34 cellular contexts compared by ENCODE assay signal in genomic region chr3:57192028-57192427, GRCh38. TPM values are rescaled to one million over a fixed set of nuclear protein-coding genes. Genes with fewer than 3 reads are reported as not detected.
"Had no signal": no experiment of that assay in that cellular context is flagged by ENCODE, and none has a peak within 500 bp of the region (broad histone marks: within the 10 kb centered on the region; RNA-seq: fewer than 3 reads in every experiment).

No MANE protein-coding gene starts in this region.

- H3K4me3 ChIP-seq: ascending aorta, breast epithelium, cardiac muscle cell, colonic mucosa, esophagus squamous epithelium, gastroesophageal sphincter, heart right ventricle had no signal

- FAIRE-seq: endometrium, endothelial cell of umbilical vein had no signal

- H3K27me3 ChIP-seq: ascending aorta, breast epithelium, colonic mucosa, esophagus squamous epithelium had no signal

- H3K9me3 ChIP-seq: ascending aorta, breast epithelium, colonic mucosa, esophagus squamous epithelium, gastroesophageal sphincter, heart right ventricle had no signal

- H3K4me3 Mint-ChIP-seq: activated CD4-positive, alpha-beta memory T cell treated with anti-CD3 and anti-CD28 coated beads for 36 hours; activated CD4-positive, alpha-beta T cell treated with anti-CD3 and anti-CD28 coated beads for 36 hours; activated CD4-positive, alpha-beta T cell treated with anti-CD3 and anti-CD28 coated beads, Interleukin-2, amount 10 ng/mL, durations not matched to agents 24 days and 14 days; activated CD8-positive, alpha-beta T cell treated with anti-CD3 and anti-CD28 coated beads, Interleukin-2, amount 10 ng/mL, durations not matched to agents 7 days and 5 days; activated naive CD4-positive, alpha-beta T cell treated with anti-CD3 and anti-CD28 coated beads, Interleukin-2, amount 10 ng/mL, durations not matched to agents 7 days and 5 days; activated naive CD8-positive, alpha-beta T cell treated with anti-CD3 and anti-CD28 coated beads, Interleukin-2, amount 10 ng/mL, durations not matched to agents 7 days and 5 days; activated T-cell treated with anti-CD3 and anti-CD28 coated beads, Interleukin-2, amount 50 U/mL, for 24 hours; activated T-cell treated with anti-CD3 and anti-CD28 coated beads, Interleukin-2, amount 50 U/mL, for 72 hours; brain; T-helper 17 cell; T-helper 2 cell treated with Interferon-gamma antibody and Interleukin-4, amounts not matched to agents 5 μg/mL and 100 μg/mL, for 36 hours had no signal

- H3K27ac Mint-ChIP-seq: activated CD4-positive, alpha-beta memory T cell treated with anti-CD3 and anti-CD28 coated beads for 36 hours; activated CD4-positive, alpha-beta T cell treated with anti-CD3 and anti-CD28 coated beads for 36 hours; activated CD4-positive, alpha-beta T cell treated with anti-CD3 and anti-CD28 coated beads, Interleukin-2, amount 10 ng/mL, durations not matched to agents 24 days and 14 days; activated CD8-positive, alpha-beta T cell treated with anti-CD3 and anti-CD28 coated beads, Interleukin-2, amount 10 ng/mL, durations not matched to agents 7 days and 5 days; activated naive CD4-positive, alpha-beta T cell treated with anti-CD3 and anti-CD28 coated beads, Interleukin-2, amount 10 ng/mL, durations not matched to agents 7 days and 5 days; activated naive CD4-positive, alpha-beta T cell treated with anti-CD3 and anti-CD28 coated beads, Interleukin-2, amount 50 U/mL, for 72 hours; activated naive CD8-positive, alpha-beta T cell treated with anti-CD3 and anti-CD28 coated beads, Interleukin-2, amount 10 ng/mL, durations not matched to agents 7 days and 5 days; activated T-cell treated with anti-CD3 and anti-CD28 coated beads, Interleukin-2, amount 50 U/mL, for 24 hours; activated T-cell treated with anti-CD3 and anti-CD28 coated beads, Interleukin-2, amount 50 U/mL, for 72 hours; brain; T-helper 17 cell; T-helper 2 cell treated with Interferon-gamma antibody and Interleukin-4, amounts not matched to agents 5 μg/mL and 100 μg/mL, for 36 hours had no signal

- H3K9me3 Mint-ChIP-seq: activated CD4-positive, alpha-beta memory T cell treated with anti-CD3 and anti-CD28 coated beads for 36 hours; activated CD4-positive, alpha-beta T cell treated with anti-CD3 and anti-CD28 coated beads, Interleukin-2, amount 10 ng/mL, durations not matched to agents 24 days and 14 days; activated naive CD4-positive, alpha-beta T cell treated with anti-CD3 and anti-CD28 coated beads, Interleukin-2, amount 10 ng/mL, durations not matched to agents 7 days and 5 days; activated naive CD4-positive, alpha-beta T cell treated with anti-CD3 and anti-CD28 coated beads, Interleukin-2, amount 50 U/mL, for 72 hours; activated naive CD8-positive, alpha-beta T cell treated with anti-CD3 and anti-CD28 coated beads, Interleukin-2, amount 10 ng/mL, durations not matched to agents 7 days and 5 days; activated T-cell treated with anti-CD3 and anti-CD28 coated beads, Interleukin-2, amount 50 U/mL, for 24 hours; activated T-cell treated with anti-CD3 and anti-CD28 coated beads, Interleukin-2, amount 50 U/mL, for 72 hours; T-helper 2 cell treated with Interferon-gamma antibody and Interleukin-4, amounts not matched to agents 5 μg/mL and 100 μg/mL, for 36 hours had no signal

- H3K36me3 Mint-ChIP-seq: activated CD4-positive, alpha-beta memory T cell treated with anti-CD3 and anti-CD28 coated beads for 36 hours; activated naive CD4-positive, alpha-beta T cell treated with anti-CD3 and anti-CD28 coated beads, Interleukin-2, amount 10 ng/mL, durations not matched to agents 7 days and 5 days; activated naive CD4-positive, alpha-beta T cell treated with anti-CD3 and anti-CD28 coated beads, Interleukin-2, amount 50 U/mL, for 72 hours; activated naive CD8-positive, alpha-beta T cell treated with anti-CD3 and anti-CD28 coated beads, Interleukin-2, amount 10 ng/mL, durations not matched to agents 7 days and 5 days; brain had no signal

- H3K36me3 ChIP-seq: ascending aorta, breast epithelium, cardiac muscle cell, colonic mucosa, esophagus squamous epithelium, gastroesophageal sphincter, heart right ventricle had no signal

- H3K27ac ChIP-seq: ascending aorta, breast epithelium, cardiac muscle cell, colonic mucosa, epithelial cell of prostate, esophagus squamous epithelium, gastroesophageal sphincter, heart right ventricle had no signal

- H3K4me1 Mint-ChIP-seq: activated CD4-positive, alpha-beta T cell treated with anti-CD3 and anti-CD28 coated beads for 36 hours; activated CD4-positive, alpha-beta T cell treated with anti-CD3 and anti-CD28 coated beads, Interleukin-2, amount 10 ng/mL, durations not matched to agents 24 days and 14 days; activated naive CD4-positive, alpha-beta T cell treated with anti-CD3 and anti-CD28 coated beads, Interleukin-2, amount 10 ng/mL, durations not matched to agents 7 days and 5 days; activated naive CD8-positive, alpha-beta T cell treated with anti-CD3 and anti-CD28 coated beads, Interleukin-2, amount 10 ng/mL, durations not matched to agents 7 days and 5 days; brain; T-helper 17 cell had no signal

- H3K4me1 ChIP-seq: ascending aorta, breast epithelium, colonic mucosa, esophagus squamous epithelium, gastroesophageal sphincter, heart right ventricle had no signal

- DNase-seq: activated CD4-positive, alpha-beta memory T cell treated with anti-CD3 and anti-CD28 coated beads for 36 hours; activated CD4-positive, alpha-beta T cell treated with anti-CD3 and anti-CD28 coated beads for 36 hours; activated CD4-positive, alpha-beta T cell treated with anti-CD3 and anti-CD28 coated beads, Interleukin-2, amount 10 ng/mL, durations not matched to agents 24 days and 14 days; activated CD4-positive, CD25-positive, alpha-beta regulatory T cell; activated CD4-positive, CD25-positive, alpha-beta regulatory T cell treated with anti-CD3 and anti-CD28 coated beads, Interleukin-2, amount 50 U/mL, for 72 hours; activated CD8-positive, alpha-beta memory T cell treated with anti-CD3 and anti-CD28 coated beads, Interleukin-2, amount 50 U/mL, for 48 hours; activated CD8-positive, alpha-beta T cell treated with anti-CD3 and anti-CD28 coated beads, Interleukin-2, amount 10 ng/mL, durations not matched to agents 7 days and 5 days; activated gamma-delta T cell; activated naive CD4-positive, alpha-beta T cell; activated naive CD4-positive, alpha-beta T cell treated with anti-CD3 and anti-CD28 coated beads, Interleukin-2, amount 10 ng/mL, durations not matched to agents 7 days and 5 days; activated naive CD8-positive, alpha-beta T cell treated with anti-CD3 and anti-CD28 coated beads, Interleukin-2, amount 10 ng/mL, durations not matched to agents 7 days and 5 days; activated T-cell treated with anti-CD3 and anti-CD28 coated beads for 4 hours; activated T-cell treated with anti-CD3 and anti-CD28 coated beads, Interleukin-2, amount 50 U/mL, for 24 hours; activated T-cell treated with anti-CD3 and anti-CD28 coated beads, Interleukin-2, amount 50 U/mL, for 72 hours; central memory CD4-positive, alpha-beta T cell; cerebellar nuclear complex; colonic mucosa; effector CD8-positive, alpha-beta T cell; esophagus squamous epithelium; foreskin melanocyte; heart right ventricle; T-helper 17 cell; T1000 had no signal

RNA-seq across cellular contexts. Expression of gene HESX1, which starts 7.8 kb away (rescaled TPM):
- total RNA-seq: ascending aorta, fibroblast of villous mesenchyme, gastroesophageal sphincter had no signal

RNA-seq across cellular contexts. Expression of gene IL17RD, which starts 26.9 kb away (rescaled TPM):
- total RNA-seq: activated CD8-positive, alpha-beta T cell treated with anti-CD3 and anti-CD28 coated beads, Interleukin-2, amount 10 ng/mL, durations not matched to agents 7 days and 5 days; activated naive CD8-positive, alpha-beta T cell treated with anti-CD3 and anti-CD28 coated beads, Interleukin-2, amount 10 ng/mL, durations not matched to agents 7 days and 5 days; T-helper 17 cell had no signal
